ENCODE assay signal across 2 cellular contexts in genomic region chr6:30954631-30955366, GRCh38.
TF ChIP-seq lines count a peak whose summit lies in the region.

No MANE protein-coding gene starts in this region.

TF ChIP-seq in GM23338, 12 proteins besides CTCF, POLR2A, EP300 and RAD21 (continued from another document):
- TF ChIP-seq ZNF462 (CRISPR knock-in tag; IDR thresholded peaks at IDR 0.05) (no peak), CREB1 (CRISPR knock-in tag; IDR thresholded peaks at IDR 0.05; ENCODE audit: low read depth) (no peak), REST (IDR thresholded peaks at IDR 0.05; ENCODE audit: unreplicated experiment) (no peak), POLR2AphosphoS5 (IDR thresholded peaks at IDR 0.05; ENCODE audit: low read depth) (no peak), ZNF114 (CRISPR knock-in tag; IDR thresholded peaks at IDR 0.05) (no peak)

TF ChIP-seq in WTC11, 78 proteins besides CTCF, POLR2A, EP300 and RAD21 (continued from another document):
- TF ChIP-seq AFF4 (CRISPR knock-in tag; IDR thresholded peaks at IDR 0.05; ENCODE audit: borderline replicate concordance) (no peak), OVOL2 (CRISPR knock-in tag; IDR thresholded peaks at IDR 0.05; ENCODE audit: borderline replicate concordance) (no peak), MXD4 (CRISPR knock-in tag; IDR thresholded peaks at IDR 0.05; ENCODE audit: borderline replicate concordance) (no peak)
